Comparison of ENCODE assay signal across 1 cellular context in the genomic region with DNA sequence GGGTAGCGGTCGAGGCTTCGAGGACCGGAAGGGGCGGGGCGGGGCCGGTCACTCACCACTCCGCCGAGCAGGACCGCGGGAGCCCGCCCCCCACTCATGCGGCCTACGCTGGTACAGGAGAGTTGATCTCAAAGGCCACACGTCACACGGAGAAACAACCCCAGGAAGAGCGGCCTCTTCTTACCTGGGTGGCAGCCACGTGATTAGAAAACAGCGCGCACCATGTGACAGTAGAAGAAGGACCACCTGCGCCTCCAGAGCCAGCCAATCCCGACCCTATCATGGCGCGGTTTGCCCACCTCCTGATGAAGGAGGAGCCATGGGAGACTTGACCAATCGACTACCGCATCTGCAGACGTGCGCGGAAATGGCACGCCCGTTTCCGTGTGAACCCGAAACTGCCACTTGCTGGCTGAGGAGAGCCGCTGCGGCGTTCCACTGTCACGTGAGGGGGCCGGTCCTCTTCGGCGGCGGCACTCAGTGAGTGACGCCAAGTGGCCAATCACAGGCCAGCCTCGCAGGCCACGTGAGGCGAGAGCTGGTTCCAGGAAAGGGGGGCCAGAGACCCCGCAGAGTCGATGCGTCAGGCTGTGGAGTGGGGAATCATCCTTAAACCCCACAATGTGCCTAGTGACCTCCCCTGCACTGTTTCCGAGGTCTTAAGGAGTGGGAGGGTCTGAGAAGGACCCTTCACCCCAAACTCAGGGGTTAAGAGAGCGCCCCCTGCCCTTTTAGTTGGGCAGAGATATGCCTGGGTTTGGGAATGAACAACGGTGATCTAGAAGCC.
TF ChIP-seq lines count a peak whose summit lies in the region.

A gene with protein sequence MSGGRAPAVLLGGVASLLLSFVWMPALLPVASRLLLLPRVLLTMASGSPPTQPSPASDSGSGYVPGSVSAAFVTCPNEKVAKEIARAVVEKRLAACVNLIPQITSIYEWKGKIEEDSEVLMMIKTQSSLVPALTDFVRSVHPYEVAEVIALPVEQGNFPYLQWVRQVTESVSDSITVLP (minus strand): TSS at position 205 of the 787 bp plus-strand sequence. CDS start 107 bp downstream, at position 98.

TF ChIP-seq in K562, 482 proteins besides CTCF, POLR2A, EP300 and RAD21 (continued from another document and continues in another):
- TF ChIP-seq, protein P1, sequence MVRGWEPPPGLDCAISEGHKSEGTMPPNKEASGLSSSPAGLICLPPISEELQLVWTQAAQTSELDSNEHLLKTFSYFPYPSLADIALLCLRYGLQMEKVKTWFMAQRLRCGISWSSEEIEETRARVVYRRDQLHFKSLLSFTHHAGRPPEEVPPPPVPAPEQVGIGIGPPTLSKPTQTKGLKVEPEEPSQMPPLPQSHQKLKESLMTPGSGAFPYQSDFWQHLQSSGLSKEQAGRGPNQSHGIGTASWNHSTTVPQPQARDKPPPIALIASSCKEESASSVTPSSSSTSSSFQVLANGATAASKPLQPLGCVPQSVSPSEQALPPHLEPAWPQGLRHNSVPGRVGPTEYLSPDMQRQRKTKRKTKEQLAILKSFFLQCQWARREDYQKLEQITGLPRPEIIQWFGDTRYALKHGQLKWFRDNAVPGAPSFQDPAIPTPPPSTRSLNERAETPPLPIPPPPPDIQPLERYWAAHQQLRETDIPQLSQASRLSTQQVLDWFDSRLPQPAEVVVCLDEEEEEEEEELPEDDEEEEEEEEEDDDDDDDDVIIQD (CRISPR knock-in tag; IDR thresholded peaks at IDR 0.05), result no peak
- TF ChIP-seq SP1 (CRISPR knock-in tag; IDR thresholded peaks at IDR 0.05) (peak; percentile 99), ZFX (CRISPR knock-in tag; IDR thresholded peaks at IDR 0.05) (peak; percentile 82), ATF7 (IDR thresholded peaks at IDR 0.05) (peak; percentile 95), TEAD1 (CRISPR knock-in tag; IDR thresholded peaks at IDR 0.05) (no peak), ZNF41 (CRISPR knock-in tag; conservative IDR thresholded peaks at IDR 0.05) (no peak), ZNF282 (CRISPR knock-in tag; IDR thresholded peaks at IDR 0.05) (no peak), MYC (IDR thresholded peaks at IDR 0.05; ENCODE audit: low read depth, low read length) (peak; percentile 95), MYC (CRISPR knock-in tag; IDR thresholded peaks at IDR 0.05; ENCODE audit: borderline replicate concordance, low read depth) (peak; percentile 89), ELF1 (tag; IDR thresholded peaks at IDR 0.05) (peak; percentile 98), MCM2 (IDR thresholded peaks at IDR 0.05; ENCODE audit: low read depth) (no peak), SAFB2 (IDR thresholded peaks at IDR 0.05; ENCODE audit: borderline replicate concordance, low read depth, low read length, severe bottlenecking) (no peak), ZKSCAN1 (IDR thresholded peaks at IDR 0.05; ENCODE audit: low read depth, low read length) (peak; percentile 37; the same call in 1 of the 2 replicates), ZBTB17 (CRISPR knock-in tag; IDR thresholded peaks at IDR 0.05) (peak; percentile 99), TOE1 (IDR thresholded peaks at IDR 0.05; ENCODE audit: borderline replicate concordance) (peak; percentile 99), TOE1 (CRISPR knock-in tag; IDR thresholded peaks at IDR 0.05; ENCODE audit: borderline replicate concordance, low read depth) (no peak), POLR2AphosphoS2 (IDR thresholded peaks at IDR 0.05; ENCODE audit: low read length) (no peak), BMI1 (IDR thresholded peaks at IDR 0.05; ENCODE audit: low read length) (no peak), HDAC3 (IDR thresholded peaks at IDR 0.05; ENCODE audit: borderline replicate concordance, partially characterized antibody) (no peak), BDP1 (IDR thresholded peaks at IDR 0.05; ENCODE audit: insufficient read depth, insufficient read length) (no peak), ELK3 (CRISPR knock-in tag; IDR thresholded peaks at IDR 0.05) (no peak), GTF2A2 (tag; IDR thresholded peaks at IDR 0.05) (no peak), HDAC6 (IDR thresholded peaks at IDR 0.05; ENCODE audit: low read depth, low read length) (no peak), ELF4 (CRISPR knock-in tag; IDR thresholded peaks at IDR 0.05) (no peak), HDAC2 (IDR thresholded peaks at IDR 0.05) (peak; percentile 73), HNRNPL (IDR thresholded peaks at IDR 0.05; ENCODE audit: low read depth, low read length) (no peak), ZNF551 (CRISPR knock-in tag; IDR thresholded peaks at IDR 0.05) (no peak), ZBTB9 (CRISPR knock-in tag; IDR thresholded peaks at IDR 0.05) (no peak; the same call in 1 of the 2 replicates), ZNF253 (CRISPR knock-in tag; conservative IDR thresholded peaks at IDR 0.05) (no peak), FUS (optimal IDR thresholded peaks at IDR 0.05; ENCODE audit: low read depth, low read length) (no peak), TBL1XR1 (IDR thresholded peaks at IDR 0.05; ENCODE audit: low read length in 2 of 2) (peak in 1 of 2 experiments; percentile 61; a peak in 2 of 4 replicates)
- TF ChIP-seq, protein P2, sequence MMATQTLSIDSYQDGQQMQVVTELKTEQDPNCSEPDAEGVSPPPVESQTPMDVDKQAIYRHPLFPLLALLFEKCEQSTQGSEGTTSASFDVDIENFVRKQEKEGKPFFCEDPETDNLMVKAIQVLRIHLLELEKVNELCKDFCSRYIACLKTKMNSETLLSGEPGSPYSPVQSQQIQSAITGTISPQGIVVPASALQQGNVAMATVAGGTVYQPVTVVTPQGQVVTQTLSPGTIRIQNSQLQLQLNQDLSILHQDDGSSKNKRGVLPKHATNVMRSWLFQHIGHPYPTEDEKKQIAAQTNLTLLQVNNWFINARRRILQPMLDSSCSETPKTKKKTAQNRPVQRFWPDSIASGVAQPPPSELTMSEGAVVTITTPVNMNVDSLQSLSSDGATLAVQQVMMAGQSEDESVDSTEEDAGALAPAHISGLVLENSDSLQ (IDR thresholded peaks at IDR 0.05), result peak; percentile 90
- TF ChIP-seq, protein P3, sequence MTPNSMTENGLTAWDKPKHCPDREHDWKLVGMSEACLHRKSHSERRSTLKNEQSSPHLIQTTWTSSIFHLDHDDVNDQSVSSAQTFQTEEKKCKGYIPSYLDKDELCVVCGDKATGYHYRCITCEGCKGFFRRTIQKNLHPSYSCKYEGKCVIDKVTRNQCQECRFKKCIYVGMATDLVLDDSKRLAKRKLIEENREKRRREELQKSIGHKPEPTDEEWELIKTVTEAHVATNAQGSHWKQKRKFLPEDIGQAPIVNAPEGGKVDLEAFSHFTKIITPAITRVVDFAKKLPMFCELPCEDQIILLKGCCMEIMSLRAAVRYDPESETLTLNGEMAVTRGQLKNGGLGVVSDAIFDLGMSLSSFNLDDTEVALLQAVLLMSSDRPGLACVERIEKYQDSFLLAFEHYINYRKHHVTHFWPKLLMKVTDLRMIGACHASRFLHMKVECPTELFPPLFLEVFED (CRISPR knock-in tag; conservative IDR thresholded peaks at IDR 0.05), result no peak
- TF ChIP-seq, protein P4, sequence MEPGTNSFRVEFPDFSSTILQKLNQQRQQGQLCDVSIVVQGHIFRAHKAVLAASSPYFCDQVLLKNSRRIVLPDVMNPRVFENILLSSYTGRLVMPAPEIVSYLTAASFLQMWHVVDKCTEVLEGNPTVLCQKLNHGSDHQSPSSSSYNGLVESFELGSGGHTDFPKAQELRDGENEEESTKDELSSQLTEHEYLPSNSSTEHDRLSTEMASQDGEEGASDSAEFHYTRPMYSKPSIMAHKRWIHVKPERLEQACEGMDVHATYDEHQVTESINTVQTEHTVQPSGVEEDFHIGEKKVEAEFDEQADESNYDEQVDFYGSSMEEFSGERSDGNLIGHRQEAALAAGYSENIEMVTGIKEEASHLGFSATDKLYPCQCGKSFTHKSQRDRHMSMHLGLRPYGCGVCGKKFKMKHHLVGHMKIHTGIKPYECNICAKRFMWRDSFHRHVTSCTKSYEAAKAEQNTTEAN (CRISPR knock-in tag; IDR thresholded peaks at IDR 0.05), result no peak
- TF ChIP-seq, protein P5, sequence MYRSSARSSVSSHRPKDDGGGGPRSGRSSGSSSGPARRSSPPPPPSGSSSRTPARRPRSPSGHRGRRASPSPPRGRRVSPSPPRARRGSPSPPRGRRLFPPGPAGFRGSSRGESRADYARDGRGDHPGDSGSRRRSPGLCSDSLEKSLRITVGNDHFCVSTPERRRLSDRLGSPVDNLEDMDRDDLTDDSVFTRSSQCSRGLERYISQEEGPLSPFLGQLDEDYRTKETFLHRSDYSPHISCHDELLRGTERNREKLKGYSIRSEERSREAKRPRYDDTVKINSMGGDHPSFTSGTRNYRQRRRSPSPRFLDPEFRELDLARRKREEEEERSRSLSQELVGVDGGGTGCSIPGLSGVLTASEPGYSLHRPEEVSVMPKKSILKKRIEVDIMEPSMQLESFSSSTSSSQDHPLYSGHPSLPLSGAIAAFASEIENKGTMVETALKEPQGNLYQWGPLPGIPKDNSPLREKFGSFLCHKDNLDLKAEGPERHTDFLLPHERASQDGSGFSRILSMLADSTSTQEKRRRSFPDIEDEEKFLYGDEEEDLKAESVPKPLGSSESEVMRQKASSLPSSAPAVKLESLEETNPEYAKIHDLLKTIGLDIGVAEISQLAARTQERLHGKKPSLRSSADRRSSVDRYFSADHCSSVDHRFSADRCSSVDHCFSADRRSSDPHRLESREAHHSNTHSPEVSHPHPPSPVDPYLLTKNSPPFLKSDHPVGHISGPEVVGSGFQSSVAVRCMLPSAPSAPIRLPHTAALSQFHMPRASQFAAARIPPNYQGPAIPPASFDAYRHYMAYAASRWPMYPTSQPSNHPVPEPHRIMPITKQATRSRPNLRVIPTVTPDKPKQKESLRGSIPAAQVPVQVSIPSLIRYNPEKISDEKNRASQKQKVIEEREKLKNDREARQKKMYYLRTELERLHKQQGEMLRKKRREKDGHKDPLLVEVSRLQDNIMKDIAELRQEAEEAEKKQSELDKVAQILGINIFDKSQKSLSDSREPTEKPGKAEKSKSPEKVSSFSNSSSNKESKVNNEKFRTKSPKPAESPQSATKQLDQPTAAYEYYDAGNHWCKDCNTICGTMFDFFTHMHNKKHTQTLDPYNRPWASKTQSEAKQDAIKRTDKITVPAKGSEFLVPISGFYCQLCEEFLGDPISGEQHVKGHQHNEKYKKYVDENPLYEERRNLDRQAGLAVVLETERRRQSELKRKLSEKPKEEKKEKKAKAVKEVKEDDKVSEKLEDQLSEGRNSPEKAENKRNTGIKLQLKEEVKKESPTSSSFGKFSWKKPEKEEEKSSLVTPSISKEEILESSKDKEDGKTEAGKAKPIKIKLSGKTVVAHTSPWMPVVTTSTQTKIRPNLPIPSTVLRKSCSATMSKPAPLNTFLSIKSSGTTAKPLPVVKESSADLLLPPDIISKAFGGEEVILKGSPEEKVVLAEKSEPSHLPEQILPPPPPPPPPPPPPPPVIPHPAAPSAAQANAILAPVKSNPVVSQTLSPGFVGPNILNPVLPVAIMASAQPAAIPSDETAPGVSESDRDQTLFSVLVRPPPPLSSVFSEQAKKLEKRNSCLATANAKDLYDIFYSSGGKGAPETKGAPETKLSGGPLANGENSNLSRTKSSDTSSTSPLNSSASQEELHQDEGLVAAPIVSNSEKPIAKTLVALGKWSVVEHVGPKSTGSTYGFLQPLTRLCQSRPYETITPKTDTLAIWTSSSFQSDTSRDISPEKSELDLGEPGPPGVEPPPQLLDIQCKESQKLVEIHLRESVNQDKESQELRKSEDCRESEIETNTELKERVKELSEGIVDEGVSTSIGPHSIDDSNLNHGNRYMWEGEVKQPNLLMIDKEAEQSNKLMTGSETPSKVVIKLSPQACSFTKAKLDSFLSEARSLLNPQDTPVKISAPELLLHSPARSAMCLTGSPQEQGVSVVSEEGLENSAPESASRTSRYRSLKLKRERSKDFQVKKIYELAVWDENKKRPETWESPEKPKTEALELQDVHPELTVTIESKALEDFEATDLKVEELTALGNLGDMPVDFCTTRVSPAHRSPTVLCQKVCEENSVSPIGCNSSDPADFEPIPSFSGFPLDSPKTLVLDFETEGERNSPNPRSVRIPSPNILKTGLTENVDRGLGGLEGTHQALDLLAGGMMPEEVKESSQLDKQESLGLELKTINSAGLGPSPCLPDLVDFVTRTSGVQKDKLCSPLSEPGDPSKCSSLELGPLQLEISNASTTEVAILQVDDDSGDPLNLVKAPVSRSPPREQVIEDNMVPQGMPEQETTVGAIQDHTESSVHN (IDR thresholded peaks at IDR 0.05; ENCODE audit: borderline replicate concordance in 1 of 2, low read depth in 1 of 2), result peak in 1 of 2 experiments; percentile 74; a peak in 1 of 4 replicates
